8 cellular contexts compared by ENCODE assay signal in the genomic region with DNA sequence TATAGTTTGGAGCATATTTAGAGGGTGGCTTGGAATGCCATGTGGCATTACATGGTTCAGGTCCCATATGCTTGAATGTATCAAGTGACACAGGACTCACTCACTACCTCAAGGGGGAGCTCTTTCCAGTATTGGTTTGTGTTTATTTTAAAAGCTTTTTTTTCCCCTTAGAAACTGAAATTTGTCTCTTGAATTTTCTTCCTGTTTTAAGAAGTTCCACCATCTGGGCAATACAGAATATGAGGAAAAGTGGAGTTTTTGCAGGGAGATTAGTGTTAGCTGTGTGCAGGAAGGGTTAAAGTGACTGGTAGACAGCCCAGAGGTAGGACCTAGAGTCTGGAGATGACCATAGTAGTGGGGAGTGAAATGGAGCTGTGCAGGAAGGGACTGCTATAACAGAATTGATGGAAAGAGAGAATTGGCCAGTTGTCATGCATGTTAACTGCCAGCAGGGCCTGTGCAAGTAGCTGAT. TPM values are rescaled to one million over a fixed set of nuclear protein-coding genes. Genes with fewer than 3 reads are reported as not detected.
DNase-seq lines count a peak whose midpoint lies in the region; ATAC-seq and TF ChIP-seq lines count a peak whose summit lies in the region.

No MANE protein-coding gene starts in this region.

- CTCF ChIA-PET in activated CD8-positive, alpha-beta memory T cell treated with anti-CD3 and anti-CD28 coated beads, Interleukin-2, amount 10 ng/mL, durations not matched to agents 7 days and 5 days (lab: Charles Lee) = interaction anchor here (0.7 to 2.3 kb wide), 34 partner anchors 8 to 976 kb away, joined by 3 to 14 read pairs (median 4); partner anchors contain the start of gene PAIP2

- H3K4me3 Mint-ChIP-seq in activated CD8-positive, alpha-beta memory T cell treated with anti-CD3 and anti-CD28 coated beads, Interleukin-2, amount 10 ng/mL, durations not matched to agents 7 days and 5 days = no peak overlapping the region
- H3K4me3 Mint-ChIP-seq in activated T-helper 17 cell treated with anti-CD3 and anti-CD28 coated beads, Interleukin-2, amount 50 U/mL, for 72 hours = no peak overlapping the region
- H3K4me3 Mint-ChIP-seq in immature natural killer cell = peak overlapping the region in 3 of 5 donors; percentile 30 to 77 (median 34)

- peak; percentile 43 for TF ChIP-seq CTCF in LNCaP clone FGC (IDR thresholded peaks at IDR 0.05; ENCODE audit: control insufficient read depth, extremely low read depth, insufficient read depth)

- H3K9me3 Mint-ChIP-seq in activated CD8-positive, alpha-beta memory T cell treated with anti-CD3 and anti-CD28 coated beads, Interleukin-2, amount 10 ng/mL, durations not matched to agents 7 days and 5 days (ENCODE audit: low read depth) = no peaks in the 10 kb centered on the region
- no peaks in the 10 kb centered on the region for H3K9me3 Mint-ChIP-seq in activated T-helper 17 cell treated with anti-CD3 and anti-CD28 coated beads, Interleukin-2, amount 50 U/mL, for 72 hours
- H3K9me3 Mint-ChIP-seq in immature natural killer cell = no peaks in the 10 kb centered on the region

- no peaks in the 10 kb centered on the region for H3K27me3 Mint-ChIP-seq in activated CD8-positive, alpha-beta memory T cell treated with anti-CD3 and anti-CD28 coated beads, Interleukin-2, amount 10 ng/mL, durations not matched to agents 7 days and 5 days
- peaks cover 4% of the 10 kb centered on the region for H3K27me3 Mint-ChIP-seq in activated T-helper 17 cell treated with anti-CD3 and anti-CD28 coated beads, Interleukin-2, amount 50 U/mL, for 72 hours
- H3K27me3 Mint-ChIP-seq in immature natural killer cell (ENCODE audit: low read depth in 3 of 3) = peaks cover 0 to 3% (median 1%) of the 10 kb centered on the region in 3 donors

- ATAC-seq in activated CD8-positive, alpha-beta memory T cell treated with anti-CD3 and anti-CD28 coated beads, Interleukin-2, amount 10 ng/mL, durations not matched to agents 7 days and 5 days = peak; percentile 23
- peak; percentile 38 for ATAC-seq in activated T-helper 17 cell treated with anti-CD3 and anti-CD28 coated beads, Interleukin-2, amount 50 U/mL, for 72 hours (replicated peaks)
- no peak for ATAC-seq in HG02840 (IDR thresholded peaks at IDR 0.05; ENCODE audit: low FRiP score, unreplicated experiment)
- no peak for ATAC-seq in HG03521 (IDR thresholded peaks at IDR 0.05; ENCODE audit: unreplicated experiment)

- H3K27ac Mint-ChIP-seq in activated CD8-positive, alpha-beta memory T cell treated with anti-CD3 and anti-CD28 coated beads, Interleukin-2, amount 10 ng/mL, durations not matched to agents 7 days and 5 days = no peak overlapping the region
- H3K27ac Mint-ChIP-seq in activated T-helper 17 cell treated with anti-CD3 and anti-CD28 coated beads, Interleukin-2, amount 50 U/mL, for 72 hours = no peak overlapping the region
- H3K27ac Mint-ChIP-seq in immature natural killer cell = peak overlapping the region; percentile 13 to 69 (median 26)

- H3K4me3 ChIP-seq in LNCaP clone FGC (ENCODE audit: low read depth, low read length) = no peak overlapping the region

- H3K36me3 Mint-ChIP-seq in activated CD8-positive, alpha-beta memory T cell treated with anti-CD3 and anti-CD28 coated beads, Interleukin-2, amount 10 ng/mL, durations not matched to agents 7 days and 5 days = peaks cover 1% of the 10 kb centered on the region
- H3K36me3 Mint-ChIP-seq in activated T-helper 17 cell treated with anti-CD3 and anti-CD28 coated beads, Interleukin-2, amount 50 U/mL, for 72 hours (ENCODE audit: low read depth) = peaks cover 19% of the 10 kb centered on the region
- H3K36me3 Mint-ChIP-seq in immature natural killer cell = peaks cover 0 to 9% (median 5%) of the 10 kb centered on the region in 3 donors

- peaks cover 16% of the 10 kb centered on the region for H3K4me1 Mint-ChIP-seq in activated CD8-positive, alpha-beta memory T cell treated with anti-CD3 and anti-CD28 coated beads, Interleukin-2, amount 10 ng/mL, durations not matched to agents 7 days and 5 days
- peaks cover 21% of the 10 kb centered on the region for H3K4me1 Mint-ChIP-seq in activated T-helper 17 cell treated with anti-CD3 and anti-CD28 coated beads, Interleukin-2, amount 50 U/mL, for 72 hours
- H3K4me1 Mint-ChIP-seq in immature natural killer cell = peaks cover 32 to 39% of the 10 kb centered on the region in 2 donors

- no peak for DNase-seq in activated CD8-positive, alpha-beta memory T cell treated with anti-CD3 and anti-CD28 coated beads, Interleukin-2, amount 10 ng/mL, durations not matched to agents 7 days and 5 days
- no peak for DNase-seq in activated CD8-positive, alpha-beta memory T cell treated with anti-CD3 and anti-CD28 coated beads for 24 hours
- no peak for DNase-seq in LNCaP clone FGC (ENCODE audit: low read depth)
- DNase-seq in immature natural killer cell = peak; percentile 17 to 19 (median 19)
- DNase-seq in DMS153 (lab: John Stamatoyannopoulos, UW) = no peak

RNA-seq across cellular contexts. Expression of gene CTNNA1, which starts 36.6 kb away (rescaled TPM):
- 10 to 100 TPM; 62.0 to 89.8 TPM for total RNA-seq in activated CD8-positive, alpha-beta memory T cell treated with anti-CD3 and anti-CD28 coated beads, Interleukin-2, amount 10 ng/mL, durations not matched to agents 7 days and 5 days
- 10 to 100 TPM; 63.6 to 92.1 TPM for total RNA-seq in activated T-helper 17 cell treated with anti-CD3 and anti-CD28 coated beads, Interleukin-2, amount 50 U/mL, for 72 hours
- 10 to 100 TPM in 2 of 3 donors, 1 to 10 TPM in 1; 9.8 to 15.3 (median 10.1) TPM for polyA plus RNA-seq in immature natural killer cell

Comparison
In these comparisons a context has a peak if more than half of its experiments do, and no peak if none do; other contexts are left out.
1. ATAC-seq: peak in activated CD8-positive, alpha-beta memory T cell treated with anti-CD3 and anti-CD28 coated beads, Interleukin-2, amount 10 ng/mL, durations not matched to agents 7 days and 5 days (single experiment) and activated T-helper 17 cell treated with anti-CD3 and anti-CD28 coated beads, Interleukin-2, amount 50 U/mL, for 72 hours (single experiment); none in HG02840 (single experiment) and HG03521 (single experiment).
2. DNase-seq: peak in immature natural killer cell (3 of 3); none in activated CD8-positive, alpha-beta memory T cell treated with anti-CD3 and anti-CD28 coated beads, Interleukin-2, amount 10 ng/mL, durations not matched to agents 7 days and 5 days (single experiment), activated CD8-positive, alpha-beta memory T cell treated with anti-CD3 and anti-CD28 coated beads for 24 hours (single experiment), LNCaP clone FGC (single experiment) and DMS153 (single experiment).
3. H3K27ac Mint-ChIP-seq: peak in immature natural killer cell (6 of 6); none in activated CD8-positive, alpha-beta memory T cell treated with anti-CD3 and anti-CD28 coated beads, Interleukin-2, amount 10 ng/mL, durations not matched to agents 7 days and 5 days (single experiment) and activated T-helper 17 cell treated with anti-CD3 and anti-CD28 coated beads, Interleukin-2, amount 50 U/mL, for 72 hours (single experiment).
4. H3K4me3 Mint-ChIP-seq: peak in immature natural killer cell (3 of 5); none in activated CD8-positive, alpha-beta memory T cell treated with anti-CD3 and anti-CD28 coated beads, Interleukin-2, amount 10 ng/mL, durations not matched to agents 7 days and 5 days (single experiment) and activated T-helper 17 cell treated with anti-CD3 and anti-CD28 coated beads, Interleukin-2, amount 50 U/mL, for 72 hours (single experiment).